ENCODE assay signal across 14 cellular contexts in genomic region chr5:45262061-45262590, GRCh38.
"Had no signal": no experiment of that assay in that cellular context is flagged by ENCODE, and none has a peak within 500 bp of the region (broad histone marks: within the 10 kb centered on the region; RNA-seq: fewer than 3 reads in every experiment).

No MANE protein-coding gene starts in this region.

- H3K27me3 Mint-ChIP-seq: activated CD8-positive, alpha-beta memory T cell treated with anti-CD3 and anti-CD28 coated beads, Interleukin-2, amount 10 ng/mL, durations not matched to agents 7 days and 5 days; activated naive CD4-positive, alpha-beta T cell treated with anti-CD3 and anti-CD28 coated beads, Interleukin-2, amount 50 U/mL, for 24 hours; activated T-cell treated with anti-CD3 and anti-CD28 coated beads, Interleukin-2, amount 50 U/mL, for 24 hours had no signal

- DNase-seq: activated CD4-positive, alpha-beta T cell treated with anti-CD3 and anti-CD28 coated beads, Interleukin-2, amount 50 U/mL, for 48 hours; activated CD4-positive, CD25-positive, alpha-beta regulatory T cell treated with anti-CD3 and anti-CD28 coated beads, Interleukin-2, amount 50 U/mL, for 72 hours; activated CD8-positive, alpha-beta memory T cell treated with anti-CD3 and anti-CD28 coated beads, Interleukin-2, amount 10 ng/mL, durations not matched to agents 7 days and 5 days; activated effector memory CD4-positive, alpha-beta T cell treated with Interleukin-2 at 50 U/mL for 16 hours; activated T-cell treated with anti-CD3 and anti-CD28 coated beads, Interleukin-2, amount 50 U/mL, for 24 hours; amniotic stem cell; brain microvascular endothelial cell; dermis blood vessel endothelial cell; retina; stimulated activated CD4-positive, alpha-beta T cell treated with anti-CD3 and anti-CD28 coated beads, Interleukin-4, amount 100 ng/mL, for 4 hours; T-helper 2 cell; transverse colon had no signal

- H3K4me1 Mint-ChIP-seq: activated CD8-positive, alpha-beta memory T cell treated with anti-CD3 and anti-CD28 coated beads, Interleukin-2, amount 10 ng/mL, durations not matched to agents 7 days and 5 days; activated naive CD4-positive, alpha-beta T cell treated with anti-CD3 and anti-CD28 coated beads, Interleukin-2, amount 50 U/mL, for 24 hours had no signal

- H3K36me3 ChIP-seq: brain microvascular endothelial cell, pancreas, transverse colon had no signal

- H3K27ac ChIP-seq: brain microvascular endothelial cell, pancreas, transverse colon had no signal

- H3K27ac Mint-ChIP-seq: activated CD8-positive, alpha-beta memory T cell treated with anti-CD3 and anti-CD28 coated beads, Interleukin-2, amount 10 ng/mL, durations not matched to agents 7 days and 5 days; activated naive CD4-positive, alpha-beta T cell treated with anti-CD3 and anti-CD28 coated beads, Interleukin-2, amount 50 U/mL, for 24 hours; activated T-cell treated with anti-CD3 and anti-CD28 coated beads, Interleukin-2, amount 50 U/mL, for 24 hours had no signal

- H3K4me1 ChIP-seq: transverse colon had no signal

- H3K36me3 Mint-ChIP-seq: activated CD8-positive, alpha-beta memory T cell treated with anti-CD3 and anti-CD28 coated beads, Interleukin-2, amount 10 ng/mL, durations not matched to agents 7 days and 5 days; activated naive CD4-positive, alpha-beta T cell treated with anti-CD3 and anti-CD28 coated beads, Interleukin-2, amount 50 U/mL, for 24 hours had no signal

- H3K27me3 ChIP-seq: brain microvascular endothelial cell, pancreas, transverse colon had no signal

- H3K9me3 ChIP-seq: pancreas, transverse colon had no signal

- H3K4me3 ChIP-seq: pancreas, transverse colon had no signal

- H3K4me3 Mint-ChIP-seq: activated CD8-positive, alpha-beta memory T cell treated with anti-CD3 and anti-CD28 coated beads, Interleukin-2, amount 10 ng/mL, durations not matched to agents 7 days and 5 days; activated naive CD4-positive, alpha-beta T cell treated with anti-CD3 and anti-CD28 coated beads, Interleukin-2, amount 50 U/mL, for 24 hours; activated T-cell treated with anti-CD3 and anti-CD28 coated beads, Interleukin-2, amount 50 U/mL, for 24 hours had no signal
